Comparison of ENCODE assay signal across 24 cellular contexts in genomic region chr7:18292584-18292983, GRCh38.
DNase-seq lines count a peak whose midpoint lies in the region; ATAC-seq and TF ChIP-seq lines count a peak whose summit lies in the region.
"Had no signal": no experiment of that assay in that cellular context is flagged by ENCODE, and none has a peak within 500 bp of the region (broad histone marks: within the 10 kb centered on the region; RNA-seq: fewer than 3 reads in every experiment).

No MANE protein-coding gene starts in this region.

- no peak for TF ChIP-seq RAD21 in SK-N-SH (IDR thresholded peaks at IDR 0.05; ENCODE audit: low read length)

- CTCF ChIA-PET in SK-N-SH (lab: Yijun Ruan, JAX), result interaction anchor here (0.7 to 2.2 kb wide), 3 partner anchors 42 to 523 kb away, joined by 3 to 8 read pairs (median 3); no protein-coding TSS in a partner anchor

- no peaks in the 10 kb centered on the region for H3F3A ChIP-seq in SK-N-SH (replicated peaks; ENCODE audit: insufficient read depth)

- peak overlapping the region; percentile 57 for H3K27ac Mint-ChIP-seq in dendritic cell treated with granulocyte-macrophage colony-stimulating factor and Interleukin-4, amounts not matched to agents 40 ng/mL and 50 ng/mL, for 4 days
- H3K27ac Mint-ChIP-seq: activated CD4-positive, alpha-beta T cell treated with anti-CD3 and anti-CD28 coated beads, Interleukin-2, amount 10 ng/mL, durations not matched to agents 24 days and 14 days; activated CD8-positive, alpha-beta memory T cell treated with anti-CD3 and anti-CD28 coated beads, Interleukin-2, amount 10 ng/mL, durations not matched to agents 7 days and 5 days; activated naive CD4-positive, alpha-beta T cell treated with anti-CD3 and anti-CD28 coated beads, Interleukin-2, amount 50 U/mL, for 24 hours; CD4-positive, CD25-positive, alpha-beta regulatory T cell; T-helper 1 cell treated with Interleukin-12 subunit alpha and Interleukin-12 subunit beta and Interleukin-4 antibody, amounts not matched to agents 30 μg/mL and 1 μg/mL, for 36 hours had no signal

- no peak overlapping the region for H2AFZ ChIP-seq in SK-N-SH (ENCODE audit: low read depth)

- no peak overlapping the region for H3K4me2 ChIP-seq in SK-N-SH

- H3K9me2 ChIP-seq in SK-N-SH, result no peaks in the 10 kb centered on the region

- H3K27me3 ChIP-seq in left ventricle myocardium inferior (ENCODE audit: low read depth) (no peaks in the 10 kb centered on the region), mononuclear cell (ENCODE audit: insufficient read depth, low read length) (no peaks in the 10 kb centered on the region), vagina (no peaks in the 10 kb centered on the region), SK-N-SH (ENCODE audit: insufficient read depth) (peaks cover 4% of the 10 kb centered on the region; the same call in 1 of the 2 replicates)

- H3K4me1 ChIP-seq in left ventricle myocardium inferior (peaks cover 31% of the 10 kb centered on the region), mononuclear cell (ENCODE audit: insufficient read depth, low read length) (peaks cover 69% of the 10 kb centered on the region), vagina (peaks cover 8% of the 10 kb centered on the region), SK-N-SH (ENCODE audit: control insufficient read depth in 1 of 2, insufficient read depth in 2 of 2, low read depth in 1 of 2, low read length in 1 of 2) (peaks cover 0 to under 1% of the 10 kb centered on the region in 2 experiments; a peak in 1 of 4 replicates)

- no peaks in the 10 kb centered on the region for H3K9me3 Mint-ChIP-seq in dendritic cell treated with granulocyte-macrophage colony-stimulating factor and Interleukin-4, amounts not matched to agents 40 ng/mL and 50 ng/mL, for 4 days
- H3K9me3 Mint-ChIP-seq: activated CD4-positive, alpha-beta T cell treated with anti-CD3 and anti-CD28 coated beads, Interleukin-2, amount 10 ng/mL, durations not matched to agents 24 days and 14 days; activated naive CD4-positive, alpha-beta T cell treated with anti-CD3 and anti-CD28 coated beads, Interleukin-2, amount 50 U/mL, for 24 hours; central memory CD8-positive, alpha-beta T cell; T-helper 1 cell treated with Interleukin-12 subunit alpha and Interleukin-12 subunit beta and Interleukin-4 antibody, amounts not matched to agents 30 μg/mL and 1 μg/mL, for 36 hours had no signal

- H3K36me3 Mint-ChIP-seq in dendritic cell treated with granulocyte-macrophage colony-stimulating factor and Interleukin-4, amounts not matched to agents 40 ng/mL and 50 ng/mL, for 4 days (ENCODE audit: low read depth), result peaks cover 9% of the 10 kb centered on the region
- H3K36me3 Mint-ChIP-seq: activated CD8-positive, alpha-beta memory T cell treated with anti-CD3 and anti-CD28 coated beads, Interleukin-2, amount 10 ng/mL, durations not matched to agents 7 days and 5 days; activated naive CD4-positive, alpha-beta T cell treated with anti-CD3 and anti-CD28 coated beads, Interleukin-2, amount 50 U/mL, for 24 hours; CD4-positive, CD25-positive, alpha-beta regulatory T cell had no signal

- no peak for TF ChIP-seq POLR2A in vagina (IDR thresholded peaks at IDR 0.05)

- intact Hi-C loops in left ventricle myocardium inferior (cut with micrococcal nuclease), result no loop called here
- intact Hi-C loops in left cardiac atrium (cut with DNase I), result loop anchor here in 1 of 2 donors (10.0 kb wide), 1 partner anchor 78 kb away; no protein-coding TSS in a partner anchor
- intact Hi-C loops in dendritic cell treated with granulocyte-macrophage colony-stimulating factor and Interleukin-4, amounts not matched to agents 40 ng/mL and 50 ng/mL, for 4 days (cut with micrococcal nuclease), result loop anchor here (2.0 to 5.0 kb wide), 2 partner anchors 44 to 70 kb away; no protein-coding TSS in a partner anchor
- intact Hi-C loops in vagina (cut with DNase I), result no loop called here

- H3K79me2 ChIP-seq in SK-N-SH (ENCODE audit: insufficient read depth), result no peaks in the 10 kb centered on the region

- H3K27me3 Mint-ChIP-seq in dendritic cell treated with granulocyte-macrophage colony-stimulating factor and Interleukin-4, amounts not matched to agents 40 ng/mL and 50 ng/mL, for 4 days, result no peaks in the 10 kb centered on the region
- H3K27me3 Mint-ChIP-seq: activated CD8-positive, alpha-beta memory T cell treated with anti-CD3 and anti-CD28 coated beads, Interleukin-2, amount 10 ng/mL, durations not matched to agents 7 days and 5 days; central memory CD8-positive, alpha-beta T cell had no signal

- H3K27ac ChIP-seq in left ventricle myocardium inferior (replicated peaks), result no peak overlapping the region
- peak overlapping the region; percentile 17 for H3K27ac ChIP-seq in vagina
- no peak overlapping the region for H3K27ac ChIP-seq in SK-N-SH (ENCODE audit: low read depth in 2 of 2, low read length in 1 of 2)

- peak overlapping the region; percentile 62 for H3K4me3 Mint-ChIP-seq in dendritic cell treated with granulocyte-macrophage colony-stimulating factor and Interleukin-4, amounts not matched to agents 40 ng/mL and 50 ng/mL, for 4 days
- H3K4me3 Mint-ChIP-seq: activated CD4-positive, alpha-beta T cell treated with anti-CD3 and anti-CD28 coated beads, Interleukin-2, amount 10 ng/mL, durations not matched to agents 24 days and 14 days; activated CD8-positive, alpha-beta memory T cell treated with anti-CD3 and anti-CD28 coated beads, Interleukin-2, amount 10 ng/mL, durations not matched to agents 7 days and 5 days; activated naive CD4-positive, alpha-beta T cell treated with anti-CD3 and anti-CD28 coated beads, Interleukin-2, amount 50 U/mL, for 24 hours; CD4-positive, CD25-positive, alpha-beta regulatory T cell; central memory CD8-positive, alpha-beta T cell; T-helper 1 cell treated with Interleukin-12 subunit alpha and Interleukin-12 subunit beta and Interleukin-4 antibody, amounts not matched to agents 30 μg/mL and 1 μg/mL, for 36 hours had no signal

- 18% methylated on average over 2 of the region's 2 CpGs for WGBS in SK-N-SH (ENCODE audit: low lambda C conversion rate)

- H3K9ac ChIP-seq in SK-N-SH, result no peak overlapping the region

- H3K9me3 ChIP-seq in left ventricle myocardium inferior (replicated peaks) (no peaks in the 10 kb centered on the region), mononuclear cell (ENCODE audit: low read depth, low read length) (no peaks in the 10 kb centered on the region), vagina (no peaks in the 10 kb centered on the region), SK-N-SH (no peaks in the 10 kb centered on the region)

- H3K4me3 ChIP-seq in left ventricle myocardium inferior (peak overlapping the region; percentile 4), mononuclear cell (ENCODE audit: low read length) (peak overlapping the region; percentile 20), vagina (no peak overlapping the region), SK-N-SH (ENCODE audit: low read depth in 2 of 2, low read length in 1 of 2) (no peak overlapping the region)

- POLR2A ChIA-PET in SK-N-SH (lab: Yijun Ruan, JAX), result no interaction called here

- peaks cover 83% of the 10 kb centered on the region for H3K4me1 Mint-ChIP-seq in dendritic cell treated with granulocyte-macrophage colony-stimulating factor and Interleukin-4, amounts not matched to agents 40 ng/mL and 50 ng/mL, for 4 days (ENCODE audit: low read depth)
- H3K4me1 Mint-ChIP-seq: activated CD4-positive, alpha-beta T cell treated with anti-CD3 and anti-CD28 coated beads, Interleukin-2, amount 10 ng/mL, durations not matched to agents 24 days and 14 days had no signal

- H3K36me3 ChIP-seq in left ventricle myocardium inferior (no peaks in the 10 kb centered on the region), vagina (no peaks in the 10 kb centered on the region), SK-N-SH (replicated peaks in 1 of 2; ENCODE audit: control insufficient read depth in 1 of 2, insufficient read depth in 2 of 2, low read length in 1 of 2) (no peaks in the 10 kb centered on the region)

- no peak for ATAC-seq in left cardiac atrium
- ATAC-seq in GM19023 (IDR thresholded peaks at IDR 0.05; ENCODE audit: unreplicated experiment), result no peak
- ATAC-seq: activated CD8-positive, alpha-beta memory T cell treated with anti-CD3 and anti-CD28 coated beads, Interleukin-2, amount 10 ng/mL, durations not matched to agents 7 days and 5 days; HCT116; Panc1 had no signal

- no peak for TF ChIP-seq EP300 in SK-N-SH (IDR thresholded peaks at IDR 0.05; ENCODE audit: borderline replicate concordance in 1 of 2, low read depth in 1 of 2, low read length in 1 of 2)

- no peaks in the 10 kb centered on the region for H4K20me1 ChIP-seq in SK-N-SH (ENCODE audit: insufficient read depth)

- TF ChIP-seq CTCF in left ventricle myocardium inferior (IDR thresholded peaks at IDR 0.05; ENCODE audit: borderline replicate concordance) (no peak), vagina (IDR thresholded peaks at IDR 0.05) (no peak), SK-N-SH (IDR thresholded peaks at IDR 0.05) (no peak)

- no peak for DNase-seq in left ventricle myocardium inferior
- no peak for DNase-seq in left cardiac atrium
- DNase-seq in vagina (ENCODE audit: extremely low spot score in 2 of 2), result no peak
- no peak for DNase-seq in NCI-H510A (lab: John Stamatoyannopoulos, UW)
- DNase-seq in SK-N-SH, result no peak
- DNase-seq: activated CD4-positive, alpha-beta T cell treated with anti-CD3 and anti-CD28 coated beads, Interleukin-2, amount 10 ng/mL, durations not matched to agents 24 days and 14 days; activated CD8-positive, alpha-beta memory T cell treated with anti-CD3 and anti-CD28 coated beads, Interleukin-2, amount 10 ng/mL, durations not matched to agents 7 days and 5 days; CD4-positive, CD25-positive, alpha-beta regulatory T cell; foreskin melanocyte; hypothalamus; islet precursor cell; KG1; mammary epithelial cell; NCI-H1694 treated with DMSO at 0.1 percent for 48 hours; NCI-H226; substantia nigra had no signal

TF ChIP-seq in SK-N-SH, 30 proteins besides CTCF, POLR2A, EP300 and RAD21:
- TF ChIP-seq ZBTB33 (IDR thresholded peaks at IDR 0.05; ENCODE audit: borderline replicate concordance, low read depth) (no peak), NRF1 (IDR thresholded peaks at IDR 0.05; ENCODE audit: low read depth, low read length) (no peak)

Comparison
In these comparisons a context has a peak if more than half of its experiments do, and no peak if none do; other contexts are left out.
1. H3K4me3 ChIP-seq: peak in left ventricle myocardium inferior (single experiment) and mononuclear cell (single experiment); none in vagina (0 of 2) and SK-N-SH (0 of 2).